In the genomic region with DNA sequence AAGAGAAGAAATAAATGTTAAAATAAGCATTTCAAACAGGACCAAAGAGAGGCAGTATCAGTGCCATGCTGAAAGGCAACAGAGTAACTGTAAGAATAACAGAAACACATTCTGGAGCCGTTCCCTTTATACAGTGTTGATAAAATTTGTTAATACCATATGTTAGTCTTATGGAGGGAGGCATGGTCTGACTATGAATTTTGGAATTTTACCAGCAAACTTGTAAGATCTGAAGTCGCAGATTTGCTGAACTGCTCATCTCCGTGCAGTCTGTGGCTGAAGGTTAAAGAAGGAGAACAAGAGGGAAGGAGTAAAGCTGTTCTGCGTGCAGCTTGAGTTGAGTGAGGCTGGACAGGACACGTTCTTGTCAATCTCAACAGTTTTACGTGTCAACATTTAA, we compare ENCODE assay signal across 16 cellular contexts.
DNase-seq lines count a peak whose midpoint lies in the region; TF ChIP-seq lines count a peak whose summit lies in the region.
"Had no signal": no experiment of that assay in that cellular context is flagged by ENCODE, and none has a peak within 500 bp of the region (broad histone marks: within the 10 kb centered on the region; RNA-seq: fewer than 3 reads in every experiment).

No MANE protein-coding gene starts in this region.

- H3K9me3 ChIP-seq in SK-N-MC (ENCODE audit: low read depth, low read length) (no peaks in the 10 kb centered on the region), SK-N-SH (no peaks in the 10 kb centered on the region), OCI-LY7 (ENCODE audit: low read length) (no peaks in the 10 kb centered on the region)

- H3K27me3 ChIP-seq in SK-N-SH (ENCODE audit: insufficient read depth), result no peaks in the 10 kb centered on the region

- H3K4me1 ChIP-seq in SK-N-SH (ENCODE audit: control insufficient read depth in 1 of 2, insufficient read depth in 2 of 2, low read depth in 1 of 2, low read length in 1 of 2), result no peaks in the 10 kb centered on the region; a peak in 1 of 4 replicates
- H3K4me1 ChIP-seq in OCI-LY7 (ENCODE audit: insufficient read depth, low read length, poor library complexity, severe bottlenecking), result no peaks in the 10 kb centered on the region

- H2AFZ ChIP-seq in SK-N-SH (ENCODE audit: low read depth), result no peak overlapping the region
- H2AFZ ChIP-seq in OCI-LY7 (ENCODE audit: low read length), result no peak overlapping the region

- no peaks in the 10 kb centered on the region for H3F3A ChIP-seq in SK-N-SH (replicated peaks; ENCODE audit: insufficient read depth)

- H3K36me3 Mint-ChIP-seq in activated T-helper 2 cell treated with anti-CD3 and anti-CD28 coated beads, Interferon-gamma antibody, Interleukin-2, Interleukin-4, amounts not matched to agents 10 μg/mL and 5 μg/mL and 100 μg/mL, durations not matched to agents 14 hours and 24 hours and 36 hours (ENCODE audit: low read depth), result no peaks in the 10 kb centered on the region
- H3K36me3 Mint-ChIP-seq: IgD-negative memory B cell had no signal

- H3K9ac ChIP-seq in SK-N-MC (ENCODE audit: insufficient read length) (no peak overlapping the region), SK-N-SH (no peak overlapping the region)
- H3K9ac ChIP-seq: KMS-11 had no signal

- no TSS peak for BruUV-seq in OCI-LY7 (replicated peaks; lab: Mats Ljungman, UMichigan)

- DNase-seq in SK-N-MC (ENCODE audit: low read depth, low spot score), result no peak
- peak; percentile 50 for DNase-seq in choroid plexus epithelial cell (ENCODE audit: low read depth)
- DNase-seq in iris pigment epithelial cell (ENCODE audit: low read depth), result peak; percentile 10
- DNase-seq in activated T-helper 2 cell treated with anti-CD3 and anti-CD28 coated beads, Interferon-gamma antibody, Interleukin-2, Interleukin-4, amounts not matched to agents 10 μg/mL and 5 μg/mL and 100 μg/mL, durations not matched to agents 14 hours and 24 hours and 36 hours (ENCODE audit: low spot score), result no peak
- DNase-seq in SK-N-SH, result no peak
- no peak for DNase-seq in OCI-LY7 (ENCODE audit: low spot score)
- no peak for DNase-seq in cerebellar cortex (ENCODE audit: low spot score)
- DNase-seq: Calu3, H7, MM.1S, NCI-H2029, NCI-H69, SHP77 had no signal

- POLR2A ChIA-PET in SK-N-SH (lab: Yijun Ruan, JAX) (interaction anchor here (0.6 kb wide), 1 partner anchor 238 kb away, joined by 3 read pairs; no protein-coding TSS in a partner anchor), OCI-LY7 (lab: Charles Lee) (interaction anchor here (0.6 kb wide), 1 partner anchor 277 kb away, joined by 3 read pairs; no protein-coding TSS in a partner anchor)

- H3K79me2 ChIP-seq in SK-N-SH (ENCODE audit: insufficient read depth) (no peaks in the 10 kb centered on the region), OCI-LY7 (ENCODE audit: insufficient read depth, low read depth, low read length) (no peaks in the 10 kb centered on the region)

- H3K4me1 Mint-ChIP-seq in activated T-helper 2 cell treated with anti-CD3 and anti-CD28 coated beads, Interferon-gamma antibody, Interleukin-2, Interleukin-4, amounts not matched to agents 10 μg/mL and 5 μg/mL and 100 μg/mL, durations not matched to agents 14 hours and 24 hours and 36 hours (ENCODE audit: low read depth), result no peaks in the 10 kb centered on the region
- H3K4me1 Mint-ChIP-seq: IgD-negative memory B cell had no signal

- H3K9me2 ChIP-seq in SK-N-SH, result no peaks in the 10 kb centered on the region
- H3K9me2 ChIP-seq in OCI-LY7 (ENCODE audit: insufficient read depth, low read length), result no peaks in the 10 kb centered on the region

- WGBS in SK-N-SH (ENCODE audit: low lambda C conversion rate), result 85% methylated on average over 6 of the region's 6 CpGs

- no peak for TF ChIP-seq RAD21 in SK-N-SH (IDR thresholded peaks at IDR 0.05; ENCODE audit: low read length)

- no peak for TF ChIP-seq CTCF in choroid plexus epithelial cell (conservative IDR thresholded peaks at IDR 0.05; ENCODE audit: low read depth, low read length)
- TF ChIP-seq CTCF in SK-N-SH (IDR thresholded peaks at IDR 0.05), result no peak
- no peak for TF ChIP-seq CTCF in OCI-LY7 (conservative IDR thresholded peaks at IDR 0.05; ENCODE audit: low read length)

- no peaks in the 10 kb centered on the region for H3K36me3 ChIP-seq in SK-N-MC (ENCODE audit: insufficient read depth, low read length)
- H3K36me3 ChIP-seq in SK-N-SH (replicated peaks in 1 of 2; ENCODE audit: control insufficient read depth in 1 of 2, insufficient read depth in 2 of 2, low read length in 1 of 2), result no peaks in the 10 kb centered on the region
- no peaks in the 10 kb centered on the region for H3K36me3 ChIP-seq in OCI-LY7 (ENCODE audit: insufficient read depth, low read length)

- no peak overlapping the region for H3K4me3 ChIP-seq in SK-N-MC
- H3K4me3 ChIP-seq in choroid plexus epithelial cell (ENCODE audit: low read depth, low read length), result no peak overlapping the region
- H3K4me3 ChIP-seq in SK-N-SH (ENCODE audit: low read depth in 2 of 2, low read length in 1 of 2), result no peak overlapping the region
- no peak overlapping the region for H3K4me3 ChIP-seq in OCI-LY7 (ENCODE audit: low read depth, low read length, poor library complexity, severe bottlenecking)

- no peak overlapping the region for H3K4me2 ChIP-seq in SK-N-SH
- H3K4me2 ChIP-seq in OCI-LY7 (ENCODE audit: low read length), result no peak overlapping the region
- H3K4me2 ChIP-seq: KMS-11 had no signal

- no peak for TF ChIP-seq EP300 in SK-N-SH (IDR thresholded peaks at IDR 0.05; ENCODE audit: borderline replicate concordance in 1 of 2, low read depth in 1 of 2, low read length in 1 of 2)

- H4K20me1 ChIP-seq in SK-N-SH (ENCODE audit: insufficient read depth) (no peaks in the 10 kb centered on the region), OCI-LY7 (ENCODE audit: insufficient read depth, low read length) (no peaks in the 10 kb centered on the region)

- no peaks in the 10 kb centered on the region for H3K27me3 Mint-ChIP-seq in activated T-helper 2 cell treated with anti-CD3 and anti-CD28 coated beads, Interferon-gamma antibody, Interleukin-2, Interleukin-4, amounts not matched to agents 10 μg/mL and 5 μg/mL and 100 μg/mL, durations not matched to agents 14 hours and 24 hours and 36 hours (ENCODE audit: low read depth)
- H3K27me3 Mint-ChIP-seq: IgD-negative memory B cell had no signal

- CTCF ChIA-PET in SK-N-SH (lab: Yijun Ruan, JAX), result no interaction called here
- CTCF ChIA-PET in OCI-LY7 (lab: Charles Lee; ENCODE audit: unreplicated experiment), result no interaction called here

- H3K27ac Mint-ChIP-seq in activated T-helper 2 cell treated with anti-CD3 and anti-CD28 coated beads, Interferon-gamma antibody, Interleukin-2, Interleukin-4, amounts not matched to agents 10 μg/mL and 5 μg/mL and 100 μg/mL, durations not matched to agents 14 hours and 24 hours and 36 hours, result no peak overlapping the region
- H3K27ac Mint-ChIP-seq: IgD-negative memory B cell had no signal

- peak overlapping the region; percentile 29; the same call in 1 of the 2 replicates for H3K27ac ChIP-seq in SK-N-MC
- no peak overlapping the region for H3K27ac ChIP-seq in SK-N-SH (ENCODE audit: low read depth in 2 of 2, low read length in 1 of 2)
- no peak overlapping the region for H3K27ac ChIP-seq in OCI-LY7 (ENCODE audit: low read depth, low read length, poor library complexity, severe bottlenecking)
- H3K27ac ChIP-seq: KMS-11, RWPE1 had no signal

- peaks cover 22% of the 10 kb centered on the region for H3K9me3 Mint-ChIP-seq in activated T-helper 2 cell treated with anti-CD3 and anti-CD28 coated beads, Interferon-gamma antibody, Interleukin-2, Interleukin-4, amounts not matched to agents 10 μg/mL and 5 μg/mL and 100 μg/mL, durations not matched to agents 14 hours and 24 hours and 36 hours

- no peak overlapping the region for H3K4me3 Mint-ChIP-seq in activated T-helper 2 cell treated with anti-CD3 and anti-CD28 coated beads, Interferon-gamma antibody, Interleukin-2, Interleukin-4, amounts not matched to agents 10 μg/mL and 5 μg/mL and 100 μg/mL, durations not matched to agents 14 hours and 24 hours and 36 hours (ENCODE audit: low read depth)
- H3K4me3 Mint-ChIP-seq: IgD-negative memory B cell had no signal

- intact Hi-C loops in activated T-helper 2 cell treated with anti-CD3 and anti-CD28 coated beads, Interferon-gamma antibody, Interleukin-2, Interleukin-4, amounts not matched to agents 10 μg/mL and 5 μg/mL and 100 μg/mL, durations not matched to agents 14 hours and 24 hours and 36 hours (cut with micrococcal nuclease), result no loop called here
- intact Hi-C loops in OCI-LY7 (cut with micrococcal nuclease; ENCODE audit: unreplicated experiment), result no loop called here

TF ChIP-seq in SK-N-SH, 30 proteins besides CTCF, POLR2A, EP300 and RAD21:
- TF ChIP-seq NRF1 (IDR thresholded peaks at IDR 0.05; ENCODE audit: low read depth, low read length), result no peak
- TF ChIP-seq ELF1 (IDR thresholded peaks at IDR 0.05), result no peak
- TF ChIP-seq FOXJ3 (CRISPR knock-in tag; IDR thresholded peaks at IDR 0.05), result no peak
- no peak for TF ChIP-seq SIN3A (IDR thresholded peaks at IDR 0.05; ENCODE audit: borderline replicate concordance, low read depth, low read length)
- TF ChIP-seq MXI1 (IDR thresholded peaks at IDR 0.05; ENCODE audit: low read depth, low read length), result no peak
- TF ChIP-seq, protein P1, sequence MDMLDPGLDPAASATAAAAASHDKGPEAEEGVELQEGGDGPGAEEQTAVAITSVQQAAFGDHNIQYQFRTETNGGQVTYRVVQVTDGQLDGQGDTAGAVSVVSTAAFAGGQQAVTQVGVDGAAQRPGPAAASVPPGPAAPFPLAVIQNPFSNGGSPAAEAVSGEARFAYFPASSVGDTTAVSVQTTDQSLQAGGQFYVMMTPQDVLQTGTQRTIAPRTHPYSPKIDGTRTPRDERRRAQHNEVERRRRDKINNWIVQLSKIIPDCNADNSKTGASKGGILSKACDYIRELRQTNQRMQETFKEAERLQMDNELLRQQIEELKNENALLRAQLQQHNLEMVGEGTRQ (IDR thresholded peaks at IDR 0.05; ENCODE audit: borderline replicate concordance, low read depth, low read length), result no peak

Comparison
In these comparisons a context has a peak if more than half of its experiments do, and no peak if none do; other contexts are left out.
1. DNase-seq: peak in choroid plexus epithelial cell (single experiment) and iris pigment epithelial cell (single experiment); none in SK-N-MC (single experiment), activated T-helper 2 cell treated with anti-CD3 and anti-CD28 coated beads, Interferon-gamma antibody, Interleukin-2, Interleukin-4, amounts not matched to agents 10 μg/mL and 5 μg/mL and 100 μg/mL, durations not matched to agents 14 hours and 24 hours and 36 hours (single experiment), SK-N-SH (single experiment), OCI-LY7 (single experiment) and cerebellar cortex (single experiment).